In genomic region chr17:17108681-17109049, GRCh38 we compare ENCODE assay signal across 9 cellular contexts.
A peak's percentile ranks its signal among the peaks of the same experiment; 100 is the strongest.
DNase-seq lines count a peak whose midpoint lies in the region; ATAC-seq and TF ChIP-seq lines count a peak whose summit lies in the region.
"Had no signal": no experiment of that assay in that cellular context is flagged by ENCODE, and none has a peak within 500 bp of the region (broad histone marks: within the 10 kb centered on the region; RNA-seq: fewer than 3 reads in every experiment).

No MANE protein-coding gene starts in this region.

- ATAC-seq in activated CD4-positive, alpha-beta T cell treated with anti-CD3 and anti-CD28 coated beads for 36 hours, result no peak
- ATAC-seq in GM18867 (IDR thresholded peaks at IDR 0.05; ENCODE audit: unreplicated experiment), result no peak

- intact Hi-C loops in activated CD4-positive, alpha-beta T cell treated with anti-CD3 and anti-CD28 coated beads for 36 hours (cut with DNase I, micrococcal nuclease), result no loop called here

- H3K27me3 Mint-ChIP-seq in activated CD4-positive, alpha-beta T cell treated with anti-CD3 and anti-CD28 coated beads for 36 hours, result no peaks in the 10 kb centered on the region
- H3K27me3 Mint-ChIP-seq in type B pancreatic cell, result no peaks in the 10 kb centered on the region

- H3K9ac ChIP-seq in mucosa of rectum (ENCODE audit: low read depth in 1 of 2, low read length in 2 of 2), result peak overlapping the region; percentile 3 to 64

- no peaks in the 10 kb centered on the region for H3K27me3 ChIP-seq in effector memory CD4-positive, alpha-beta T cell (replicated peaks; ENCODE audit: control insufficient read depth, insufficient read depth, low read length, poor library complexity, severe bottlenecking)
- no peaks in the 10 kb centered on the region for H3K27me3 ChIP-seq in mucosa of rectum (ENCODE audit: control insufficient read depth in 2 of 2, insufficient read depth in 2 of 2, low read length in 2 of 2)

- no peaks in the 10 kb centered on the region for H3K36me3 Mint-ChIP-seq in activated CD4-positive, alpha-beta T cell treated with anti-CD3 and anti-CD28 coated beads for 36 hours (ENCODE audit: low read depth)
- peaks cover 13% of the 10 kb centered on the region for H3K36me3 Mint-ChIP-seq in type B pancreatic cell

- no peaks in the 10 kb centered on the region for H3K9me3 ChIP-seq in effector memory CD4-positive, alpha-beta T cell (ENCODE audit: control insufficient read depth, low read length)
- no peaks in the 10 kb centered on the region for H3K9me3 ChIP-seq in mucosa of rectum (ENCODE audit: control insufficient read depth in 2 of 2, low read length in 2 of 2)

- peaks cover 54% of the 10 kb centered on the region for H3K4me1 Mint-ChIP-seq in activated CD4-positive, alpha-beta T cell treated with anti-CD3 and anti-CD28 coated beads for 36 hours
- H3K4me1 Mint-ChIP-seq in type B pancreatic cell (ENCODE audit: unreplicated experiment), result peaks cover 42% of the 10 kb centered on the region

- H3K27ac ChIP-seq in effector memory CD4-positive, alpha-beta T cell (ENCODE audit: insufficient read depth, low read length, poor library complexity, severe bottlenecking), result peak overlapping the region; percentile 18
- peak overlapping the region; percentile 92 to 93 for H3K27ac ChIP-seq in mucosa of rectum (ENCODE audit: low read depth in 2 of 2, low read length in 2 of 2)

- H3K4me3 ChIP-seq in effector memory CD4-positive, alpha-beta T cell (ENCODE audit: insufficient read depth, low read depth, low read length, poor library complexity, severe bottlenecking), result no peak overlapping the region
- no peak overlapping the region for H3K4me3 ChIP-seq in mucosa of rectum (ENCODE audit: low read length in 2 of 2)

- CTCF ChIA-PET in activated CD4-positive, alpha-beta T cell treated with anti-CD3 and anti-CD28 coated beads for 36 hours (lab: Charles Lee), result interaction anchor here (1.6 kb wide), 1 partner anchor 14 kb away, joined by 5 read pairs; no protein-coding TSS in a partner anchor

- peak overlapping the region; percentile 6 for H3K27ac Mint-ChIP-seq in activated CD4-positive, alpha-beta T cell treated with anti-CD3 and anti-CD28 coated beads for 36 hours
- peak overlapping the region; percentile 78 for H3K27ac Mint-ChIP-seq in type B pancreatic cell

- H3K4me3 Mint-ChIP-seq in activated CD4-positive, alpha-beta T cell treated with anti-CD3 and anti-CD28 coated beads for 36 hours, result no peak overlapping the region
- no peak overlapping the region for H3K4me3 Mint-ChIP-seq in type B pancreatic cell

- TF ChIP-seq CTCF in type B pancreatic cell (conservative IDR thresholded peaks at IDR 0.05), result no peak

- POLR2A ChIA-PET in activated CD4-positive, alpha-beta T cell treated with anti-CD3 and anti-CD28 coated beads for 36 hours (lab: Charles Lee), result no interaction called here

- H3K9me3 Mint-ChIP-seq in activated CD4-positive, alpha-beta T cell treated with anti-CD3 and anti-CD28 coated beads for 36 hours (ENCODE audit: low read depth), result no peaks in the 10 kb centered on the region
- no peaks in the 10 kb centered on the region for H3K9me3 Mint-ChIP-seq in type B pancreatic cell

- peaks cover 43% of the 10 kb centered on the region for H3K4me1 ChIP-seq in effector memory CD4-positive, alpha-beta T cell (ENCODE audit: control insufficient read depth, insufficient read depth, low read length, poor library complexity, severe bottlenecking)
- H3K4me1 ChIP-seq in mucosa of rectum (ENCODE audit: control insufficient read depth in 2 of 2, insufficient read depth in 2 of 2, low read length in 2 of 2), result peaks cover 38 to 52% of the 10 kb centered on the region in 2 donors

- H3K36me3 ChIP-seq in effector memory CD4-positive, alpha-beta T cell (ENCODE audit: control insufficient read depth, insufficient read depth, low read length), result no peaks in the 10 kb centered on the region
- peaks cover 0 to 10% of the 10 kb centered on the region in 2 donors for H3K36me3 ChIP-seq in mucosa of rectum (ENCODE audit: control insufficient read depth in 2 of 2, insufficient read depth in 2 of 2, low read length in 2 of 2)

- DNase-seq in activated CD4-positive, alpha-beta T cell treated with anti-CD3 and anti-CD28 coated beads for 36 hours, result no peak
- no peak for DNase-seq in activated CD4-positive, alpha-beta T cell treated with anti-CD3 and anti-CD28 coated beads, Interleukin-2, amount 50 U/mL, for 4 hours
- no peak for DNase-seq in effector memory CD4-positive, alpha-beta T cell
- no peak for DNase-seq in type B pancreatic cell (ENCODE audit: extremely low spot score, unreplicated experiment)
- no peak for DNase-seq in NCI-H2107 (lab: John Stamatoyannopoulos, UW)
- DNase-seq in NCI-H1105 (lab: John Stamatoyannopoulos, UW), result no peak
- DNase-seq: T1000 had no signal
